Comparison of ENCODE assay signal across 1 cellular context in genomic region chr19:58182989-58183821, GRCh38.
A peak's percentile ranks its signal among the peaks of the same experiment; 100 is the strongest.
TF ChIP-seq lines count a peak whose summit lies in the region.

Gene ZNF274, plus strand, starts transcription at chr19:58183061. Its CDS starts 905 bp downstream, at chr19:58183966.

TF ChIP-seq in K562, 482 proteins besides CTCF, POLR2A, EP300 and RAD21 (continued from another document and continues in another):
- TF ChIP-seq MNT (conservative IDR thresholded peaks at IDR 0.05) (peak; percentile 39 to 66), FIP1L1 (IDR thresholded peaks at IDR 0.05; ENCODE audit: low read depth, low read length, poor library complexity, severe bottlenecking) (peak; percentile 95), GATA2 (CRISPR knock-in tag; IDR thresholded peaks at IDR 0.05) (no peak), HLTF (IDR thresholded peaks at IDR 0.05) (no peak), RBFOX2 (IDR thresholded peaks at IDR 0.05; ENCODE audit: low read depth, low read length) (peak; percentile 99), ZBTB43 (CRISPR knock-in tag; IDR thresholded peaks at IDR 0.05) (0 out of 2 replicates have a peak, but pooled peaks have one; percentile 2), HNRNPUL1 (IDR thresholded peaks at IDR 0.05; ENCODE audit: low read length) (no peak), MED1 (CRISPR knock-in tag; IDR thresholded peaks at IDR 0.05; ENCODE audit: borderline replicate concordance) (no peak), CUX1 (CRISPR knock-in tag; IDR thresholded peaks at IDR 0.05) (0 out of 2 replicates have a peak, but pooled peaks have one; percentile 33), HMBOX1 (IDR thresholded peaks at IDR 0.05) (0 out of 2 replicates have a peak, but pooled peaks have one; percentile 24), ERF (CRISPR knock-in tag; IDR thresholded peaks at IDR 0.05) (0 out of 2 replicates have a peak, but pooled peaks have one; percentile 23), HNRNPL (IDR thresholded peaks at IDR 0.05; ENCODE audit: low read depth, low read length) (no peak), E2F6 (IDR thresholded peaks at IDR 0.05; ENCODE audit: borderline replicate concordance in 1 of 2, extremely low read depth in 1 of 2, insufficient read depth in 1 of 2, insufficient read length in 1 of 2, low read depth in 1 of 2, low read length in 1 of 2, poor library complexity in 1 of 2, severe bottlenecking in 1 of 2) (peak; percentile 54 to 89), EGR1 (conservative IDR thresholded peaks at IDR 0.05) (peak; percentile 43), ZNF586 (CRISPR knock-in tag; conservative IDR thresholded peaks at IDR 0.05) (no peak), ZBTB11 (CRISPR knock-in tag; IDR thresholded peaks at IDR 0.05) (peak in 1 of 3 experiments; percentile 82; a peak in 2 of 6 replicates), ZNF232 (CRISPR knock-in tag; IDR thresholded peaks at IDR 0.05) (no peak), FOXJ2 (tag; IDR thresholded peaks at IDR 0.05) (no peak), ATF1 (CRISPR knock-in tag; IDR thresholded peaks at IDR 0.05) (no peak; the same call in 1 of the 2 replicates), ATF1 (tag; IDR thresholded peaks at IDR 0.05) (peak; percentile 96), SMAD4 (CRISPR knock-in tag; conservative IDR thresholded peaks at IDR 0.05) (peak; percentile 84), NRF1 (conservative IDR thresholded peaks at IDR 0.05 in 1 of 2, IDR thresholded peaks at IDR 0.05 in 1 of 2) (peak; percentile 76 to 78), ZFP91 (CRISPR knock-in tag; IDR thresholded peaks at IDR 0.05) (no peak), MITF (IDR thresholded peaks at IDR 0.05) (peak; percentile 28; the same call in 1 of the 2 replicates), PML (IDR thresholded peaks at IDR 0.05; ENCODE audit: low read length) (peak; percentile 75), TAF7 (tag; IDR thresholded peaks at IDR 0.05) (peak; percentile 92), PRPF4 (IDR thresholded peaks at IDR 0.05; ENCODE audit: insufficient read depth, low read depth, low read length, poor library complexity, severe bottlenecking) (peak; percentile 74), ZNF609 (CRISPR knock-in tag; IDR thresholded peaks at IDR 0.05; ENCODE audit: borderline replicate concordance) (peak; percentile 38; the same call in 1 of the 2 replicates), GABPB1 (CRISPR knock-in tag; IDR thresholded peaks at IDR 0.05) (peak; percentile 89), ZNF395 (CRISPR knock-in tag; IDR thresholded peaks at IDR 0.05) (peak; percentile 94), CBFA2T3 (IDR thresholded peaks at IDR 0.05) (no peak)
